ENCODE assay signal across 15 cellular contexts in genomic region chr9:127179633-127180401, GRCh38. TPM values are rescaled to one million over a fixed set of nuclear protein-coding genes. Genes with fewer than 3 reads are reported as not detected.
DNase-seq lines count a peak whose midpoint lies in the region; ATAC-seq and TF ChIP-seq lines count a peak whose summit lies in the region.
"Had no signal": no experiment of that assay in that cellular context is flagged by ENCODE, and none has a peak within 500 bp of the region (broad histone marks: within the 10 kb centered on the region; RNA-seq: fewer than 3 reads in every experiment).

No MANE protein-coding gene starts in this region.

- no peak overlapping the region for H2AFZ ChIP-seq in hepatocyte

- no peak for ATAC-seq in WTC11
- ATAC-seq in HG03159 (IDR thresholded peaks at IDR 0.05; ENCODE audit: unreplicated experiment) = no peak

- H3K27ac Mint-ChIP-seq in Caco-2 (ENCODE audit: unreplicated experiment) (no peak overlapping the region), WTC11 (no peak overlapping the region)

- BruUV-seq in Caco-2 (replicated peaks; lab: Mats Ljungman, UMichigan) = no TSS peak

- H3K27me3 Mint-ChIP-seq in Caco-2 (ENCODE audit: insufficient read depth, unreplicated experiment) (no peaks in the 10 kb centered on the region), WTC11 (ENCODE audit: low read depth) (no peaks in the 10 kb centered on the region; the same call in 1 of the 2 replicates)

- H3K9me3 Mint-ChIP-seq in Caco-2 (ENCODE audit: unreplicated experiment) (no peaks in the 10 kb centered on the region), WTC11 (no peaks in the 10 kb centered on the region)

- no peaks in the 10 kb centered on the region for H3K9me3 ChIP-seq in Caco-2
- H3K9me3 ChIP-seq in hepatocyte (ENCODE audit: low read depth) = no peaks in the 10 kb centered on the region
- H3K9me3 ChIP-seq: SJSA1 had no signal

- DNase-seq in Caco-2 (peak; percentile 22 to 41), WTC11 (ENCODE audit: low spot score) (peak; percentile 5), hepatocyte (ENCODE audit: low spot score) (no peak), posterior cingulate gyrus (peak in 7 of 10 donors; percentile 2 to 50 (median 10)), A172 (ENCODE audit: low spot score) (no peak), C1 segment of cervical spinal cord (lab: John Stamatoyannopoulos, UW) (no peak), T1000 (lab: John Stamatoyannopoulos, UW) (no peak)
- DNase-seq: activated CD8-positive, alpha-beta memory T cell treated with anti-CD3 and anti-CD28 coated beads for 24 hours; central memory CD4-positive, alpha-beta T cell; DMS53; KG1; NCI-H1105 treated with DMSO at 0.1 percent for 48 hours; NCI-H226 had no signal

- 81% methylated on average over 15 of the region's 15 CpGs for WGBS in hepatocyte (ENCODE audit: low lambda C conversion rate, missing lambda C conversion rate)

- H3K4me1 Mint-ChIP-seq in Caco-2 (ENCODE audit: low read depth, unreplicated experiment) (no peaks in the 10 kb centered on the region), WTC11 (peaks cover 12% of the 10 kb centered on the region)

- no peak for TF ChIP-seq CTCF in Caco-2 (IDR thresholded peaks at IDR 0.05; ENCODE audit: insufficient read depth in 1 of 2, low read depth in 1 of 2, low read length in 1 of 2, severe bottlenecking in 1 of 2, unreplicated experiment in 1 of 2)
- no peak for TF ChIP-seq CTCF in WTC11 (IDR thresholded peaks at IDR 0.05)
- TF ChIP-seq CTCF in hepatocyte (IDR thresholded peaks at IDR 0.05; ENCODE audit: poor library complexity) = no peak

- H3K36me3 ChIP-seq in Caco-2 (ENCODE audit: control insufficient read depth, insufficient read depth, low read length) (no peaks in the 10 kb centered on the region; the same call in 1 of the 2 replicates), hepatocyte (replicated peaks; ENCODE audit: insufficient read depth, low read depth) (no peaks in the 10 kb centered on the region)
- H3K36me3 ChIP-seq: SJSA1 had no signal

- no peak overlapping the region for H3K4me3 ChIP-seq in Caco-2 (ENCODE audit: low read depth, low read length)
- no peak overlapping the region for H3K4me3 ChIP-seq in hepatocyte
- H3K4me3 ChIP-seq: SJSA1 had no signal

- H3K79me2 ChIP-seq in hepatocyte = no peaks in the 10 kb centered on the region

- peak overlapping the region; percentile 67 for H3K27ac ChIP-seq in hepatocyte
- H3K27ac ChIP-seq: SJSA1 had no signal

- H3K9me2 ChIP-seq in hepatocyte (replicated peaks; ENCODE audit: insufficient read depth) = no peaks in the 10 kb centered on the region

- intact Hi-C loops in Caco-2 (cut with micrococcal nuclease; ENCODE audit: unreplicated experiment) (no loop called here), posterior cingulate gyrus (cut with DNase I) (loop anchor here (10.0 kb wide), 1 partner anchor 55 kb away; the partner anchor contains the start of gene ANGPTL2)

- POLR2A ChIA-PET in Caco-2 (lab: Charles Lee) (interaction anchor here (0.9 kb wide), 1 partner anchor 113 kb away, joined by 4 read pairs; no protein-coding TSS in a partner anchor), WTC11 (lab: Charles Lee) (no interaction called here)

- no peak overlapping the region for H3K4me3 Mint-ChIP-seq in Caco-2 (ENCODE audit: unreplicated experiment)
- no peak overlapping the region for H3K4me3 Mint-ChIP-seq in WTC11

- CTCF ChIA-PET in Caco-2 (lab: Charles Lee) = interaction anchor here (0.6 to 1.9 kb wide), 4 partner anchors 19 to 240 kb away, joined by 3 to 7 read pairs (median 4); no protein-coding TSS in a partner anchor
- CTCF ChIA-PET in WTC11 (lab: Charles Lee) = interaction anchor here (0.6 to 1.8 kb wide), 6 partner anchors 15 to 286 kb away, joined by 3 to 8 read pairs (median 4); no protein-coding TSS in a partner anchor

- no peaks in the 10 kb centered on the region for H4K20me1 ChIP-seq in hepatocyte (ENCODE audit: insufficient read depth, poor library complexity, severe bottlenecking)

- H3K27me3 ChIP-seq in Caco-2 (replicated peaks; ENCODE audit: control insufficient read depth, insufficient read depth, low read length) (no peaks in the 10 kb centered on the region), hepatocyte (no peaks in the 10 kb centered on the region)
- H3K27me3 ChIP-seq: SJSA1 had no signal

- peaks cover 13% of the 10 kb centered on the region for H3K36me3 Mint-ChIP-seq in Caco-2 (ENCODE audit: insufficient read depth, unreplicated experiment)
- no peaks in the 10 kb centered on the region for H3K36me3 Mint-ChIP-seq in WTC11

- H3K4me2 ChIP-seq in hepatocyte = no peak overlapping the region

- H3K4me1 ChIP-seq in Caco-2 = peaks cover 12% of the 10 kb centered on the region; the same call in 1 of the 2 replicates
- peaks cover 13% of the 10 kb centered on the region for H3K4me1 ChIP-seq in hepatocyte (ENCODE audit: insufficient read depth)

TF ChIP-seq in WTC11, 78 proteins besides CTCF, POLR2A, EP300 and RAD21 (continues in another document):
- no peak for TF ChIP-seq GTF2I (CRISPR knock-in tag; conservative IDR thresholded peaks at IDR 0.05)
- no peak for TF ChIP-seq ZNF423 (CRISPR knock-in tag; IDR thresholded peaks at IDR 0.05)
- TF ChIP-seq OVOL2 (CRISPR knock-in tag; IDR thresholded peaks at IDR 0.05; ENCODE audit: borderline replicate concordance) = no peak
- TF ChIP-seq, protein P1, sequence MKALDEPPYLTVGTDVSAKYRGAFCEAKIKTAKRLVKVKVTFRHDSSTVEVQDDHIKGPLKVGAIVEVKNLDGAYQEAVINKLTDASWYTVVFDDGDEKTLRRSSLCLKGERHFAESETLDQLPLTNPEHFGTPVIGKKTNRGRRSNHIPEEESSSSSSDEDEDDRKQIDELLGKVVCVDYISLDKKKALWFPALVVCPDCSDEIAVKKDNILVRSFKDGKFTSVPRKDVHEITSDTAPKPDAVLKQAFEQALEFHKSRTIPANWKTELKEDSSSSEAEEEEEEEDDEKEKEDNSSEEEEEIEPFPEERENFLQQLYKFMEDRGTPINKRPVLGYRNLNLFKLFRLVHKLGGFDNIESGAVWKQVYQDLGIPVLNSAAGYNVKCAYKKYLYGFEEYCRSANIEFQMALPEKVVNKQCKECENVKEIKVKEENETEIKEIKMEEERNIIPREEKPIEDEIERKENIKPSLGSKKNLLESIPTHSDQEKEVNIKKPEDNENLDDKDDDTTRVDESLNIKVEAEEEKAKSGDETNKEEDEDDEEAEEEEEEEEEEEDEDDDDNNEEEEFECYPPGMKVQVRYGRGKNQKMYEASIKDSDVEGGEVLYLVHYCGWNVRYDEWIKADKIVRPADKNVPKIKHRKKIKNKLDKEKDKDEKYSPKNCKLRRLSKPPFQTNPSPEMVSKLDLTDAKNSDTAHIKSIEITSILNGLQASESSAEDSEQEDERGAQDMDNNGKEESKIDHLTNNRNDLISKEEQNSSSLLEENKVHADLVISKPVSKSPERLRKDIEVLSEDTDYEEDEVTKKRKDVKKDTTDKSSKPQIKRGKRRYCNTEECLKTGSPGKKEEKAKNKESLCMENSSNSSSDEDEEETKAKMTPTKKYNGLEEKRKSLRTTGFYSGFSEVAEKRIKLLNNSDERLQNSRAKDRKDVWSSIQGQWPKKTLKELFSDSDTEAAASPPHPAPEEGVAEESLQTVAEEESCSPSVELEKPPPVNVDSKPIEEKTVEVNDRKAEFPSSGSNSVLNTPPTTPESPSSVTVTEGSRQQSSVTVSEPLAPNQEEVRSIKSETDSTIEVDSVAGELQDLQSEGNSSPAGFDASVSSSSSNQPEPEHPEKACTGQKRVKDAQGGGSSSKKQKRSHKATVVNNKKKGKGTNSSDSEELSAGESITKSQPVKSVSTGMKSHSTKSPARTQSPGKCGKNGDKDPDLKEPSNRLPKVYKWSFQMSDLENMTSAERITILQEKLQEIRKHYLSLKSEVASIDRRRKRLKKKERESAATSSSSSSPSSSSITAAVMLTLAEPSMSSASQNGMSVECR (CRISPR knock-in tag; IDR thresholded peaks at IDR 0.05; ENCODE audit: borderline replicate concordance) = no peak
- TF ChIP-seq ZNF317 (CRISPR knock-in tag; IDR thresholded peaks at IDR 0.05; ENCODE audit: borderline replicate concordance, low read depth) = no peak
- TF ChIP-seq TP53 (CRISPR knock-in tag; IDR thresholded peaks at IDR 0.05) = no peak
- no peak for TF ChIP-seq EMX1 (CRISPR knock-in tag; IDR thresholded peaks at IDR 0.05)
- no peak for TF ChIP-seq MAX (CRISPR knock-in tag; IDR thresholded peaks at IDR 0.05)
- no peak for TF ChIP-seq AR (CRISPR knock-in tag; IDR thresholded peaks at IDR 0.05)

RNA-seq across cellular contexts. Expression of gene ANGPTL2, which starts 57.4 kb away (rescaled TPM):
- total RNA-seq in Caco-2 (2022) = not detected in 2 replicates
- 4.5 to 6.7 TPM (median 6.3 TPM) in 3 replicates for total RNA-seq in WTC11 (2021)
- 17.6 and 18.0 TPM in 2 replicates for total RNA-seq in hepatocyte
- 25.6 and 28.6 TPM in 2 replicates for polyA plus RNA-seq in hepatocyte
- 0.17 and 0.43 TPM in 2 replicates for total RNA-seq in A172 (2014; rRNA removed; shearing (Covaris generic))

Comparison
In these comparisons a context has a peak if more than half of its experiments do, and no peak if none do; other contexts are left out.
1. DNase-seq: peak in Caco-2 (2 of 2), WTC11 (single experiment) and posterior cingulate gyrus (7 of 10); none in hepatocyte (single experiment), A172 (single experiment), C1 segment of cervical spinal cord (0 of 14) and T1000 (single experiment).